1 cellular context compared by ENCODE assay signal in the genomic region with DNA sequence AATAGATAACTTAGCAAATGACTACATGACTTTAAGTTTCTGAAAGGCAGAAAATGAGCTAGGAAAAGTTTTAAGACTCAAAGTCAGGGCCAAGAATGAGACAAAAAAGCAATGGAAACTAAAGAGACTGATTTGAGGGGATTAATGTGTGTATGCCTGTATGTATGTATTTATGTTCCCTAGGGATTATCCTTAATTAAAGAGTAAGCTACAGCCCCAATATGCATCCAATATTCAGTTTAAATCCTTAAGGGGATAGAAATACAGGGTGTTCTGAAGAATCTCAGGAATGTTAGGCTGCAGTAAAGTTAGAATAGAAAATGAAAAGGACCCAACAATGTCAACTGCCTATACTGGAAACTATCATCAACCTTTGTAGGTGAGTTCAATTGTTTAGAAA.
TF ChIP-seq lines count a peak whose summit lies in the region.

No MANE protein-coding gene starts in this region.

TF ChIP-seq in GM23338, 12 proteins besides CTCF, POLR2A, EP300 and RAD21:
- no peak for TF ChIP-seq ZNF114 (CRISPR knock-in tag; IDR thresholded peaks at IDR 0.05)
- no peak for TF ChIP-seq POLR2AphosphoS5 (IDR thresholded peaks at IDR 0.05; ENCODE audit: low read depth)
- TF ChIP-seq CREB1 (CRISPR knock-in tag; IDR thresholded peaks at IDR 0.05; ENCODE audit: low read depth): no peak
- TF ChIP-seq, protein P1, sequence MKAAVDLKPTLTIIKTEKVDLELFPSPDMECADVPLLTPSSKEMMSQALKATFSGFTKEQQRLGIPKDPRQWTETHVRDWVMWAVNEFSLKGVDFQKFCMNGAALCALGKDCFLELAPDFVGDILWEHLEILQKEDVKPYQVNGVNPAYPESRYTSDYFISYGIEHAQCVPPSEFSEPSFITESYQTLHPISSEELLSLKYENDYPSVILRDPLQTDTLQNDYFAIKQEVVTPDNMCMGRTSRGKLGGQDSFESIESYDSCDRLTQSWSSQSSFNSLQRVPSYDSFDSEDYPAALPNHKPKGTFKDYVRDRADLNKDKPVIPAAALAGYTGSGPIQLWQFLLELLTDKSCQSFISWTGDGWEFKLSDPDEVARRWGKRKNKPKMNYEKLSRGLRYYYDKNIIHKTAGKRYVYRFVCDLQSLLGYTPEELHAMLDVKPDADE (IDR thresholded peaks at IDR 0.05): no peak
- no peak for TF ChIP-seq JUNB (IDR thresholded peaks at IDR 0.05; ENCODE audit: unreplicated experiment)
- TF ChIP-seq EZH2phosphoT487 (IDR thresholded peaks at IDR 0.05; ENCODE audit: unreplicated experiment): no peak
- TF ChIP-seq EZH2 (IDR thresholded peaks at IDR 0.05; ENCODE audit: low read depth, unreplicated experiment): no peak
- TF ChIP-seq, protein P2, sequence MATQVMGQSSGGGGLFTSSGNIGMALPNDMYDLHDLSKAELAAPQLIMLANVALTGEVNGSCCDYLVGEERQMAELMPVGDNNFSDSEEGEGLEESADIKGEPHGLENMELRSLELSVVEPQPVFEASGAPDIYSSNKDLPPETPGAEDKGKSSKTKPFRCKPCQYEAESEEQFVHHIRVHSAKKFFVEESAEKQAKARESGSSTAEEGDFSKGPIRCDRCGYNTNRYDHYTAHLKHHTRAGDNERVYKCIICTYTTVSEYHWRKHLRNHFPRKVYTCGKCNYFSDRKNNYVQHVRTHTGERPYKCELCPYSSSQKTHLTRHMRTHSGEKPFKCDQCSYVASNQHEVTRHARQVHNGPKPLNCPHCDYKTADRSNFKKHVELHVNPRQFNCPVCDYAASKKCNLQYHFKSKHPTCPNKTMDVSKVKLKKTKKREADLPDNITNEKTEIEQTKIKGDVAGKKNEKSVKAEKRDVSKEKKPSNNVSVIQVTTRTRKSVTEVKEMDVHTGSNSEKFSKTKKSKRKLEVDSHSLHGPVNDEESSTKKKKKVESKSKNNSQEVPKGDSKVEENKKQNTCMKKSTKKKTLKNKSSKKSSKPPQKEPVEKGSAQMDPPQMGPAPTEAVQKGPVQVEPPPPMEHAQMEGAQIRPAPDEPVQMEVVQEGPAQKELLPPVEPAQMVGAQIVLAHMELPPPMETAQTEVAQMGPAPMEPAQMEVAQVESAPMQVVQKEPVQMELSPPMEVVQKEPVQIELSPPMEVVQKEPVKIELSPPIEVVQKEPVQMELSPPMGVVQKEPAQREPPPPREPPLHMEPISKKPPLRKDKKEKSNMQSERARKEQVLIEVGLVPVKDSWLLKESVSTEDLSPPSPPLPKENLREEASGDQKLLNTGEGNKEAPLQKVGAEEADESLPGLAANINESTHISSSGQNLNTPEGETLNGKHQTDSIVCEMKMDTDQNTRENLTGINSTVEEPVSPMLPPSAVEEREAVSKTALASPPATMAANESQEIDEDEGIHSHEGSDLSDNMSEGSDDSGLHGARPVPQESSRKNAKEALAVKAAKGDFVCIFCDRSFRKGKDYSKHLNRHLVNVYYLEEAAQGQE (IDR thresholded peaks at IDR 0.05; ENCODE audit: unreplicated experiment): no peak
- TF ChIP-seq, protein P3, sequence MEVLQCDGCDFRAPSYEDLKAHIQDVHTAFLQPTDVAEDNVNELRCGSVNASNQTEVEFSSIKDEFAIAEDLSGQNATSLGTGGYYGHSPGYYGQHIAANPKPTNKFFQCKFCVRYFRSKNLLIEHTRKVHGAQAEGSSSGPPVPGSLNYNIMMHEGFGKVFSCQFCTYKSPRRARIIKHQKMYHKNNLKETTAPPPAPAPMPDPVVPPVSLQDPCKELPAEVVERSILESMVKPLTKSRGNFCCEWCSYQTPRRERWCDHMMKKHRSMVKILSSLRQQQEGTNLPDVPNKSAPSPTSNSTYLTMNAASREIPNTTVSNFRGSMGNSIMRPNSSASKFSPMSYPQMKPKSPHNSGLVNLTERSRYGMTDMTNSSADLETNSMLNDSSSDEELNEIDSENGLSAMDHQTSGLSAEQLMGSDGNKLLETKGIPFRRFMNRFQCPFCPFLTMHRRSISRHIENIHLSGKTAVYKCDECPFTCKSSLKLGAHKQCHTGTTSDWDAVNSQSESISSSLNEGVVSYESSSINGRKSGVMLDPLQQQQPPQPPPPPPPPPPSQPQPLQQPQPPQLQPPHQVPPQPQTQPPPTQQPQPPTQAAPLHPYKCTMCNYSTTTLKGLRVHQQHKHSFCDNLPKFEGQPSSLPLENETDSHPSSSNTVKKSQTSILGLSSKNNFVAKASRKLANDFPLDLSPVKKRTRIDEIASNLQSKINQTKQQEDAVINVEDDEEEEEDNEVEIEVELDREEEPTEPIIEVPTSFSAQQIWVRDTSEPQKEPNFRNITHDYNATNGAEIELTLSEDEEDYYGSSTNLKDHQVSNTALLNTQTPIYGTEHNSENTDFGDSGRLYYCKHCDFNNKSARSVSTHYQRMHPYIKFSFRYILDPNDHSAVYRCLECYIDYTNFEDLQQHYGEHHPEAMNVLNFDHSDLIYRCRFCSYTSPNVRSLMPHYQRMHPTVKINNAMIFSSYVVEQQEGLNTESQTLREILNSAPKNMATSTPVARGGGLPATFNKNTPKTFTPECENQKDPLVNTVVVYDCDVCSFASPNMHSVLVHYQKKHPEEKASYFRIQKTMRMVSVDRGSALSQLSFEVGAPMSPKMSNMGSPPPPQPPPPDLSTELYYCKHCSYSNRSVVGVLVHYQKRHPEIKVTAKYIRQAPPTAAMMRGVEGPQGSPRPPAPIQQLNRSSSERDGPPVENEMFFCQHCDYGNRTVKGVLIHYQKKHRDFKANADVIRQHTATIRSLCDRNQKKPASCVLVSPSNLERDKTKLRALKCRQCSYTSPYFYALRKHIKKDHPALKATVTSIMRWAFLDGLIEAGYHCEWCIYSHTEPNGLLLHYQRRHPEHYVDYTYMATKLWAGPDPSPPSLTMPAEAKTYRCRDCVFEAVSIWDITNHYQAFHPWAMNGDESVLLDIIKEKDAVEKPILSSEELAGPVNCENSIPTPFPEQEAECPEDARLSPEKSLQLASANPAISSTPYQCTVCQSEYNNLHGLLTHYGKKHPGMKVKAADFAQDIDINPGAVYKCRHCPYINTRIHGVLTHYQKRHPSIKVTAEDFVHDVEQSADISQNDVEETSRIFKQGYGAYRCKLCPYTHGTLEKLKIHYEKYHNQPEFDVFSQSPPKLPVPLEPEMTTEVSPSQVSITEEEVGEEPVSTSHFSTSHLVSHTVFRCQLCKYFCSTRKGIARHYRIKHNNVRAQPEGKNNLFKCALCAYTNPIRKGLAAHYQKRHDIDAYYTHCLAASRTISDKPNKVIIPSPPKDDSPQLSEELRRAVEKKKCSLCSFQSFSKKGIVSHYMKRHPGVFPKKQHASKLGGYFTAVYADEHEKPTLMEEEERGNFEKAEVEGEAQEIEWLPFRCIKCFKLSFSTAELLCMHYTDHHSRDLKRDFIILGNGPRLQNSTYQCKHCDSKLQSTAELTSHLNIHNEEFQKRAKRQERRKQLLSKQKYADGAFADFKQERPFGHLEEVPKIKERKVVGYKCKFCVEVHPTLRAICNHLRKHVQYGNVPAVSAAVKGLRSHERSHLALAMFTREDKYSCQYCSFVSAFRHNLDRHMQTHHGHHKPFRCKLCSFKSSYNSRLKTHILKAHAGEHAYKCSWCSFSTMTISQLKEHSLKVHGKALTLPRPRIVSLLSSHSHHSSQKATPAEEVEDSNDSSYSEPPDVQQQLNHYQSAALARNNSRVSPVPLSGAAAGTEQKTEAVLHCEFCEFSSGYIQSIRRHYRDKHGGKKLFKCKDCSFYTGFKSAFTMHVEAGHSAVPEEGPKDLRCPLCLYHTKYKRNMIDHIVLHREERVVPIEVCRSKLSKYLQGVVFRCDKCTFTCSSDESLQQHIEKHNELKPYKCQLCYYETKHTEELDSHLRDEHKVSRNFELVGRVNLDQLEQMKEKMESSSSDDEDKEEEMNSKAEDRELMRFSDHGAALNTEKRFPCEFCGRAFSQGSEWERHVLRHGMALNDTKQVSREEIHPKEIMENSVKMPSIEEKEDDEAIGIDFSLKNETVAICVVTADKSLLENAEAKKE (CRISPR knock-in tag; IDR thresholded peaks at IDR 0.05): no peak
- TF ChIP-seq ZNF331 (CRISPR knock-in tag; IDR thresholded peaks at IDR 0.05; ENCODE audit: low read depth): no peak
- TF ChIP-seq NANOG (IDR thresholded peaks at IDR 0.05; ENCODE audit: borderline replicate concordance): no peak
- no peak for TF ChIP-seq STAT1 (IDR thresholded peaks at IDR 0.05; ENCODE audit: unreplicated experiment)
